In the genomic region with DNA sequence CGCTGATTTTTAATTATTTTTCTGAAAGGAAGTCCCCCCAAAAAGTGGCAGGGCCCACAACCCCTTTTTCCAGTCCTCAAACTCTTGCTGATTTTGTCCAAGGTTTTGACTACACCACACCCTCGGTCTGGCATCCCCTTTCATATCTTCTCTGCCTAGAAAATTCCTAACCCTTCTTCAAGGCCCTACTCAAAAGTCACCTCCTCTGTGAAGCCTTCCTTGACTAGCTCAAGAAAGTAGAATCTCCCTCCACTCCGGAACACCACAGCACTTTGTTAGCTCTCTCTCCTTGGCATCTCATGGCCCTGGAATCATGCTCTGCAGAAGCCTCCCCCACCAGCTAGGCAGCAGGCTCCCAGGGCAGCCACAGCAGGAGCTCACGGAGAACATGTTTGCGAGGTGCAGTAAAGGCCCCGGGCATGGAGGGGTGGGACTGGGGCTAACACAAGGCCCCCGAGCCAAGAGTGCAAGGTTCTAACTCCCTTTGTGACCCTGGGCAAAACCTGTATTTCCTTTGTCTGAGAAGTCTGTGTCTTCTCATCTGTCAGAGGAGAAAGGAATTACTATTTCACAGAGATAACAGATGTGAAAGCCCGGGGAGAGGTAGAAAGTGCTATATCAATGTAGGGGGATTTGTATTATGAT, we compare ENCODE assay signal across 18 cellular contexts. TPM values are rescaled to one million over a fixed set of nuclear protein-coding genes. Genes with fewer than 3 reads are reported as not detected.
DNase-seq lines count a peak whose midpoint lies in the region; ATAC-seq and TF ChIP-seq lines count a peak whose summit lies in the region.
"Had no signal": no experiment of that assay in that cellular context is flagged by ENCODE, and none has a peak within 500 bp of the region (broad histone marks: within the 10 kb centered on the region; RNA-seq: fewer than 3 reads in every experiment).

No MANE protein-coding gene starts in this region.

- no peaks in the 10 kb centered on the region for H3K36me3 ChIP-seq in SK-N-SH (replicated peaks in 1 of 2; ENCODE audit: control insufficient read depth in 1 of 2, insufficient read depth in 2 of 2, low read length in 1 of 2)

- CTCF ChIA-PET in SK-N-SH (lab: Yijun Ruan, JAX), result interaction anchor here (0.8 to 3.0 kb wide), 8 partner anchors 12 to 270 kb away, joined by 3 to 15 read pairs (median 4); no protein-coding TSS in a partner anchor

- H3F3A ChIP-seq in SK-N-SH (replicated peaks; ENCODE audit: insufficient read depth), result no peaks in the 10 kb centered on the region

- no peak overlapping the region for H3K9ac ChIP-seq in SK-N-SH

- H3K4me1 ChIP-seq in SK-N-SH (ENCODE audit: control insufficient read depth in 1 of 2, insufficient read depth in 2 of 2, low read depth in 1 of 2, low read length in 1 of 2), result peaks cover 0 to 12% of the 10 kb centered on the region in 2 experiments; a peak in 1 of 4 replicates

- H4K20me1 ChIP-seq in SK-N-SH (ENCODE audit: insufficient read depth), result no peaks in the 10 kb centered on the region

- H3K9me3 Mint-ChIP-seq in type B pancreatic cell, result peaks cover 16% of the 10 kb centered on the region

- no peaks in the 10 kb centered on the region for H3K9me3 ChIP-seq in SK-N-SH

- TF ChIP-seq RAD21 in SK-N-SH (IDR thresholded peaks at IDR 0.05; ENCODE audit: low read length), result no peak

- no peaks in the 10 kb centered on the region for H3K9me2 ChIP-seq in SK-N-SH

- H3K4me2 ChIP-seq in SK-N-SH, result no peak overlapping the region

- H3K4me1 Mint-ChIP-seq in type B pancreatic cell (ENCODE audit: unreplicated experiment), result peaks cover 29% of the 10 kb centered on the region

- H3K36me3 Mint-ChIP-seq in type B pancreatic cell, result peaks cover 9% of the 10 kb centered on the region

- TF ChIP-seq CTCF in SK-N-SH (IDR thresholded peaks at IDR 0.05), result no peak
- no peak for TF ChIP-seq CTCF in type B pancreatic cell (conservative IDR thresholded peaks at IDR 0.05)

- TF ChIP-seq EP300 in SK-N-SH (IDR thresholded peaks at IDR 0.05; ENCODE audit: borderline replicate concordance in 1 of 2, low read depth in 1 of 2, low read length in 1 of 2), result no peak

- peak overlapping the region; percentile 77 for H3K4me3 Mint-ChIP-seq in type B pancreatic cell

- peak overlapping the region; percentile 91 for H3K27ac Mint-ChIP-seq in type B pancreatic cell

- ATAC-seq in GM21723 (IDR thresholded peaks at IDR 0.05; ENCODE audit: unreplicated experiment) (no peak), GM18511 (IDR thresholded peaks at IDR 0.05; ENCODE audit: unreplicated experiment) (no peak)

- H3K27ac ChIP-seq in SK-N-SH (ENCODE audit: low read depth in 2 of 2, low read length in 1 of 2), result no peak overlapping the region
- H3K27ac ChIP-seq: C4-2B had no signal

- no peaks in the 10 kb centered on the region for H3K79me2 ChIP-seq in SK-N-SH (ENCODE audit: insufficient read depth)

- no peaks in the 10 kb centered on the region; the same call in 1 of the 2 replicates for H3K27me3 ChIP-seq in SK-N-SH (ENCODE audit: insufficient read depth)

- POLR2A ChIA-PET in SK-N-SH (lab: Yijun Ruan, JAX), result no interaction called here

- H3K4me3 ChIP-seq in SK-N-SH (ENCODE audit: low read depth in 2 of 2, low read length in 1 of 2), result no peak overlapping the region

- 51% methylated on average over 7 of the region's 8 CpGs for WGBS in SK-N-SH (ENCODE audit: low lambda C conversion rate)

- DNase-seq in NCI-H345 (lab: John Stamatoyannopoulos, UW) (peak; percentile 33), NCI-H345 treated with DMSO at 0.1 percent for 48 hours (lab: John Stamatoyannopoulos, UW; ENCODE audit: unreplicated experiment) (no peak), SK-N-SH (peak; percentile 46), islet precursor cell (peak; percentile 64), type B pancreatic cell (ENCODE audit: extremely low spot score, unreplicated experiment) (no peak), HuH-7 (ENCODE audit: low spot score) (no peak)
- DNase-seq: COR-L47; DMS153; KBM-7; NCI-H1694; NCI-H446; NK-92 treated with Interleukin-12 subunit alpha and Interleukin-12 subunit beta, amount 100 ng/mL, for 24 hours; SIG-M5 had no signal

- peaks cover 3% of the 10 kb centered on the region for H3K27me3 Mint-ChIP-seq in type B pancreatic cell

- no peak overlapping the region for H2AFZ ChIP-seq in SK-N-SH (ENCODE audit: low read depth)

TF ChIP-seq in SK-N-SH, 30 proteins besides CTCF, POLR2A, EP300 and RAD21:
- no peak for TF ChIP-seq SMC3 (IDR thresholded peaks at IDR 0.05; ENCODE audit: low read depth, low read length)
- peak; percentile 11; the same call in 1 of the 2 replicates for TF ChIP-seq GATA2 (CRISPR knock-in tag; IDR thresholded peaks at IDR 0.05)
TF ChIP-seq in SK-N-SH: peak in this region for 1.

RNA-seq across cellular contexts. Expression of a gene that starts 17.7 kb away (rescaled TPM):
- polyA plus RNA-seq in SK-N-SH (2012; rRNA removed), result not detected in 2 replicates
- not detected in 2 replicates for polyA plus RNA-seq in SK-N-SH (2012; cell fraction: cytosol; rRNA removed)
- polyA plus RNA-seq in SK-N-SH (2012; cell fraction: nucleus; rRNA removed), result not detected in 2 replicates
- 6.2 and 10.2 TPM in 2 replicates for total RNA-seq in type B pancreatic cell (ENCODE audit: low replicate concordance)
- total RNA-seq: OCI-LY7, RPMI7951 had no signal

RNA-seq across cellular contexts. Expression of a gene that starts 57.6 kb away (rescaled TPM):
- 844 and 895 TPM in 2 replicates for polyA plus RNA-seq in SK-N-SH (2012; rRNA removed)
- 725 and 778 TPM in 2 replicates for polyA plus RNA-seq in SK-N-SH (2012; cell fraction: cytosol; rRNA removed)
- polyA plus RNA-seq in SK-N-SH (2012; cell fraction: nucleus; rRNA removed), result 349 and 492 TPM in 2 replicates
- 21.9 and 1,154 TPM in 2 replicates for total RNA-seq in type B pancreatic cell (ENCODE audit: low replicate concordance)
- total RNA-seq: OCI-LY7 had no signal

Comparison
In these comparisons a context has a peak if more than half of its experiments do, and no peak if none do; other contexts are left out.
1. DNase-seq: peak in NCI-H345 (single experiment), SK-N-SH (single experiment) and islet precursor cell (single experiment); none in NCI-H345 treated with DMSO at 0.1 percent for 48 hours (single experiment), type B pancreatic cell (single experiment) and HuH-7 (single experiment).